In genomic region chr19:7292352-7292949, GRCh38 we compare ENCODE assay signal across 10 cellular contexts. TPM values are rescaled to one million over a fixed set of nuclear protein-coding genes. Genes with fewer than 3 reads are reported as not detected.
DNase-seq lines count a peak whose midpoint lies in the region; ATAC-seq, FAIRE-seq and TF ChIP-seq lines count a peak whose summit lies in the region.
"Had no signal": no experiment of that assay in that cellular context is flagged by ENCODE, and none has a peak within 500 bp of the region (broad histone marks: within the 10 kb centered on the region; RNA-seq: fewer than 3 reads in every experiment).

No MANE protein-coding gene starts in this region.

- H3K27me3 ChIP-seq in right cardiac atrium (ENCODE audit: control insufficient read depth, insufficient read depth) = no peaks in the 10 kb centered on the region

- peak overlapping the region; percentile 95 for H3K4me3 ChIP-seq in OCI-LY7 (ENCODE audit: low read depth, low read length, poor library complexity, severe bottlenecking)
- peak overlapping the region; percentile 95 for H3K4me3 ChIP-seq in right cardiac atrium (ENCODE audit: low read length)
- peak overlapping the region in 5 of 7 experiments; percentile 75 to 98 (median 95) for H3K4me3 ChIP-seq in skin epidermis

- ATAC-seq in right cardiac atrium = no peak
- no peak for ATAC-seq in GM21423 (IDR thresholded peaks at IDR 0.05; ENCODE audit: unreplicated experiment)

- 73% methylated on average over 12 of the region's 12 CpGs for WGBS in right cardiac atrium

- TF ChIP-seq CTCF in OCI-LY7 (conservative IDR thresholded peaks at IDR 0.05; ENCODE audit: low read length) = no peak

- TF ChIP-seq POLR2A in GM12891 (IDR thresholded peaks at IDR 0.05; ENCODE audit: low read depth, low read length) = no peak

- intact Hi-C loops in OCI-LY7 (cut with micrococcal nuclease; ENCODE audit: unreplicated experiment) (loop anchor here (2.0 kb wide), 1 partner anchor 20 kb away; no protein-coding TSS in a partner anchor), right cardiac atrium (cut with DNase I) (loop anchor here in 2 of 4 donors (5.0 to 10.0 kb wide), 2 partner anchors 95 to 148 kb away; no protein-coding TSS in a partner anchor)

- no peak overlapping the region for H2AFZ ChIP-seq in OCI-LY7 (ENCODE audit: low read length)

- CTCF ChIA-PET in OCI-LY7 (lab: Charles Lee; ENCODE audit: unreplicated experiment) = no interaction called here

- H3K4me1 ChIP-seq in OCI-LY7 (ENCODE audit: insufficient read depth, low read length, poor library complexity, severe bottlenecking) = peaks cover 52% of the 10 kb centered on the region
- H3K4me1 ChIP-seq in right cardiac atrium (ENCODE audit: control insufficient read depth, insufficient read depth, low read length) = peaks cover 6% of the 10 kb centered on the region

- peak; percentile 16 for FAIRE-seq in GM12891 (lab: Jason Lieb, UNC)

- H3K9me2 ChIP-seq in OCI-LY7 (ENCODE audit: insufficient read depth, low read length) = no peaks in the 10 kb centered on the region

- POLR2A ChIA-PET in OCI-LY7 (lab: Charles Lee) = interaction anchor here (1.8 kb wide), 1 partner anchor 20 kb away, joined by 11 read pairs; no protein-coding TSS in a partner anchor

- peaks cover 9% of the 10 kb centered on the region for H3K36me3 ChIP-seq in OCI-LY7 (ENCODE audit: insufficient read depth, low read length)

- TSS peak; percentile 33 for BruUV-seq in OCI-LY7 (replicated peaks; lab: Mats Ljungman, UMichigan)

- H3K27ac ChIP-seq in OCI-LY7 (ENCODE audit: low read depth, low read length, poor library complexity, severe bottlenecking) = peak overlapping the region; percentile 77
- no peak overlapping the region for H3K27ac ChIP-seq in right cardiac atrium (ENCODE audit: low read length)
- H3K27ac ChIP-seq in skin epidermis = peak overlapping the region in 5 of 21 experiments; percentile 84 to 91 (median 89)
- H3K27ac ChIP-seq: epithelial cell of prostate had no signal

- no peaks in the 10 kb centered on the region for H3K9me3 ChIP-seq in OCI-LY7 (ENCODE audit: low read length)
- no peaks in the 10 kb centered on the region for H3K9me3 ChIP-seq in right cardiac atrium (ENCODE audit: control insufficient read depth, low read length)

- peaks cover 14% of the 10 kb centered on the region; the same call in 1 of the 2 replicates for H4K20me1 ChIP-seq in OCI-LY7 (ENCODE audit: insufficient read depth, low read length)

- peak overlapping the region; percentile 95 for H3K4me2 ChIP-seq in OCI-LY7 (ENCODE audit: low read length)

- no peak for DNase-seq in GM12891 (ENCODE audit: insufficient read length, low spot score)
- DNase-seq in OCI-LY7 (ENCODE audit: low spot score) = peak; percentile 87
- no peak for DNase-seq in right cardiac atrium
- no peak for DNase-seq in NCI-H82 treated with DMSO at 0.1 percent for 48 hours (lab: John Stamatoyannopoulos, UW; ENCODE audit: unreplicated experiment)
- DNase-seq in NCI-H146 (lab: John Stamatoyannopoulos, UW) = no peak
- no peak for DNase-seq in kidney glomerular epithelial cell (lab: John Stamatoyannopoulos, UW)
- DNase-seq: NCI-H1092 treated with DMSO at 0.1 percent for 48 hours had no signal

- peaks cover 46% of the 10 kb centered on the region for H3K79me2 ChIP-seq in OCI-LY7 (ENCODE audit: insufficient read depth, low read depth, low read length)

TF ChIP-seq in GM12891, 5 proteins besides CTCF, POLR2A, EP300 and RAD21:
- no peak for TF ChIP-seq TAF1 (IDR thresholded peaks at IDR 0.05; ENCODE audit: low read depth, low read length)
- no peak for TF ChIP-seq POU2F2 (IDR thresholded peaks at IDR 0.05; ENCODE audit: low read depth, low read length)
- no peak for TF ChIP-seq SPI1 (IDR thresholded peaks at IDR 0.05; ENCODE audit: low read depth, low read length)
- no peak for TF ChIP-seq PAX5 (IDR thresholded peaks at IDR 0.05; ENCODE audit: insufficient read depth, low read length, severe bottlenecking)
- TF ChIP-seq POLR2AphosphoS5 (IDR thresholded peaks at IDR 0.05; ENCODE audit: low read depth, low read length) = no peak

RNA-seq across cellular contexts. Expression of gene INSR, which starts 1.8 kb away (rescaled TPM):
- 11.9 TPM for polyA plus RNA-seq in GM12891 (2012; ENCODE audit: low read depth, missing spikeins)
- 57.7 and 90.3 TPM in 2 replicates for total RNA-seq in OCI-LY7 (2014; rRNA removed; shearing (Covaris generic))
- total RNA-seq in OCI-LY7 (2022) (74.0 and 83.0 TPM in 2 replicates), right cardiac atrium (10 to 100 TPM; 48.2 to 58.6 (median 55.8) TPM)
- polyA plus RNA-seq in right cardiac atrium = 17.3 TPM

RNA-seq across cellular contexts. Expression of gene ARHGEF18, which starts 56.3 kb away (rescaled TPM):
- 14.0 TPM for polyA plus RNA-seq in GM12891 (2012; ENCODE audit: low read depth, missing spikeins)
- total RNA-seq in OCI-LY7 (2014; rRNA removed; shearing (Covaris generic)) = 45.8 and 48.1 TPM in 2 replicates
- total RNA-seq in OCI-LY7 (2022) (55.2 and 59.3 TPM in 2 replicates), right cardiac atrium (10 to 100 TPM in 3 of 4 donors, 1 to 10 TPM in 1; 9.4 to 13.3 (median 11.8) TPM)
- 7.6 TPM for polyA plus RNA-seq in right cardiac atrium
